ENCODE assay signal across 1 cellular context in the genomic region with DNA sequence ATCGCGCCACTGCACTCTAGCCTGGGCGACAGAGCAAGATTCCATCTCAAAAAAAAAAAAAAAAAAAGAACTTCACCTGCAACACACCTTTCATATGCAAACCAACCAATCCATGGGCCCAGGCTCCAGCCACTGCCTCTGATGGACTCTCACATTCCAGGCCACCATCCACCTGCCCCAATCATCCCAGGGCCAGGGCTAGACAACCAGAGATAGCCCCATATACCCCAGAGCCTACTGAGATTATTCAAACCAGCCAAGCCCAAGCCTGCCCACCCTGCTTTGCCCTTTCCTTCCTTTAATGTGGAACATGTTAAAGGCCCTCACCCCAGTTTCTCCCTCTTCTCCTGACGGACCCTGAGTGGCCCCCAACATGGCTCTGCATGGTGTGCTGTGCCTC.
TF ChIP-seq lines count a peak whose summit lies in the region.

No MANE protein-coding gene starts in this region.

TF ChIP-seq in GM23338, 12 proteins besides CTCF, POLR2A, EP300 and RAD21 (continued from another document):
- TF ChIP-seq, protein P1, sequence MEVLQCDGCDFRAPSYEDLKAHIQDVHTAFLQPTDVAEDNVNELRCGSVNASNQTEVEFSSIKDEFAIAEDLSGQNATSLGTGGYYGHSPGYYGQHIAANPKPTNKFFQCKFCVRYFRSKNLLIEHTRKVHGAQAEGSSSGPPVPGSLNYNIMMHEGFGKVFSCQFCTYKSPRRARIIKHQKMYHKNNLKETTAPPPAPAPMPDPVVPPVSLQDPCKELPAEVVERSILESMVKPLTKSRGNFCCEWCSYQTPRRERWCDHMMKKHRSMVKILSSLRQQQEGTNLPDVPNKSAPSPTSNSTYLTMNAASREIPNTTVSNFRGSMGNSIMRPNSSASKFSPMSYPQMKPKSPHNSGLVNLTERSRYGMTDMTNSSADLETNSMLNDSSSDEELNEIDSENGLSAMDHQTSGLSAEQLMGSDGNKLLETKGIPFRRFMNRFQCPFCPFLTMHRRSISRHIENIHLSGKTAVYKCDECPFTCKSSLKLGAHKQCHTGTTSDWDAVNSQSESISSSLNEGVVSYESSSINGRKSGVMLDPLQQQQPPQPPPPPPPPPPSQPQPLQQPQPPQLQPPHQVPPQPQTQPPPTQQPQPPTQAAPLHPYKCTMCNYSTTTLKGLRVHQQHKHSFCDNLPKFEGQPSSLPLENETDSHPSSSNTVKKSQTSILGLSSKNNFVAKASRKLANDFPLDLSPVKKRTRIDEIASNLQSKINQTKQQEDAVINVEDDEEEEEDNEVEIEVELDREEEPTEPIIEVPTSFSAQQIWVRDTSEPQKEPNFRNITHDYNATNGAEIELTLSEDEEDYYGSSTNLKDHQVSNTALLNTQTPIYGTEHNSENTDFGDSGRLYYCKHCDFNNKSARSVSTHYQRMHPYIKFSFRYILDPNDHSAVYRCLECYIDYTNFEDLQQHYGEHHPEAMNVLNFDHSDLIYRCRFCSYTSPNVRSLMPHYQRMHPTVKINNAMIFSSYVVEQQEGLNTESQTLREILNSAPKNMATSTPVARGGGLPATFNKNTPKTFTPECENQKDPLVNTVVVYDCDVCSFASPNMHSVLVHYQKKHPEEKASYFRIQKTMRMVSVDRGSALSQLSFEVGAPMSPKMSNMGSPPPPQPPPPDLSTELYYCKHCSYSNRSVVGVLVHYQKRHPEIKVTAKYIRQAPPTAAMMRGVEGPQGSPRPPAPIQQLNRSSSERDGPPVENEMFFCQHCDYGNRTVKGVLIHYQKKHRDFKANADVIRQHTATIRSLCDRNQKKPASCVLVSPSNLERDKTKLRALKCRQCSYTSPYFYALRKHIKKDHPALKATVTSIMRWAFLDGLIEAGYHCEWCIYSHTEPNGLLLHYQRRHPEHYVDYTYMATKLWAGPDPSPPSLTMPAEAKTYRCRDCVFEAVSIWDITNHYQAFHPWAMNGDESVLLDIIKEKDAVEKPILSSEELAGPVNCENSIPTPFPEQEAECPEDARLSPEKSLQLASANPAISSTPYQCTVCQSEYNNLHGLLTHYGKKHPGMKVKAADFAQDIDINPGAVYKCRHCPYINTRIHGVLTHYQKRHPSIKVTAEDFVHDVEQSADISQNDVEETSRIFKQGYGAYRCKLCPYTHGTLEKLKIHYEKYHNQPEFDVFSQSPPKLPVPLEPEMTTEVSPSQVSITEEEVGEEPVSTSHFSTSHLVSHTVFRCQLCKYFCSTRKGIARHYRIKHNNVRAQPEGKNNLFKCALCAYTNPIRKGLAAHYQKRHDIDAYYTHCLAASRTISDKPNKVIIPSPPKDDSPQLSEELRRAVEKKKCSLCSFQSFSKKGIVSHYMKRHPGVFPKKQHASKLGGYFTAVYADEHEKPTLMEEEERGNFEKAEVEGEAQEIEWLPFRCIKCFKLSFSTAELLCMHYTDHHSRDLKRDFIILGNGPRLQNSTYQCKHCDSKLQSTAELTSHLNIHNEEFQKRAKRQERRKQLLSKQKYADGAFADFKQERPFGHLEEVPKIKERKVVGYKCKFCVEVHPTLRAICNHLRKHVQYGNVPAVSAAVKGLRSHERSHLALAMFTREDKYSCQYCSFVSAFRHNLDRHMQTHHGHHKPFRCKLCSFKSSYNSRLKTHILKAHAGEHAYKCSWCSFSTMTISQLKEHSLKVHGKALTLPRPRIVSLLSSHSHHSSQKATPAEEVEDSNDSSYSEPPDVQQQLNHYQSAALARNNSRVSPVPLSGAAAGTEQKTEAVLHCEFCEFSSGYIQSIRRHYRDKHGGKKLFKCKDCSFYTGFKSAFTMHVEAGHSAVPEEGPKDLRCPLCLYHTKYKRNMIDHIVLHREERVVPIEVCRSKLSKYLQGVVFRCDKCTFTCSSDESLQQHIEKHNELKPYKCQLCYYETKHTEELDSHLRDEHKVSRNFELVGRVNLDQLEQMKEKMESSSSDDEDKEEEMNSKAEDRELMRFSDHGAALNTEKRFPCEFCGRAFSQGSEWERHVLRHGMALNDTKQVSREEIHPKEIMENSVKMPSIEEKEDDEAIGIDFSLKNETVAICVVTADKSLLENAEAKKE (CRISPR knock-in tag; IDR thresholded peaks at IDR 0.05) = no peak
- TF ChIP-seq, protein P2, sequence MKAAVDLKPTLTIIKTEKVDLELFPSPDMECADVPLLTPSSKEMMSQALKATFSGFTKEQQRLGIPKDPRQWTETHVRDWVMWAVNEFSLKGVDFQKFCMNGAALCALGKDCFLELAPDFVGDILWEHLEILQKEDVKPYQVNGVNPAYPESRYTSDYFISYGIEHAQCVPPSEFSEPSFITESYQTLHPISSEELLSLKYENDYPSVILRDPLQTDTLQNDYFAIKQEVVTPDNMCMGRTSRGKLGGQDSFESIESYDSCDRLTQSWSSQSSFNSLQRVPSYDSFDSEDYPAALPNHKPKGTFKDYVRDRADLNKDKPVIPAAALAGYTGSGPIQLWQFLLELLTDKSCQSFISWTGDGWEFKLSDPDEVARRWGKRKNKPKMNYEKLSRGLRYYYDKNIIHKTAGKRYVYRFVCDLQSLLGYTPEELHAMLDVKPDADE (IDR thresholded peaks at IDR 0.05) = no peak
- TF ChIP-seq EZH2phosphoT487 (IDR thresholded peaks at IDR 0.05; ENCODE audit: unreplicated experiment) = no peak
- TF ChIP-seq EZH2 (IDR thresholded peaks at IDR 0.05; ENCODE audit: low read depth, unreplicated experiment) = no peak
